ENCODE assay signal across 9 cellular contexts in the genomic region with DNA sequence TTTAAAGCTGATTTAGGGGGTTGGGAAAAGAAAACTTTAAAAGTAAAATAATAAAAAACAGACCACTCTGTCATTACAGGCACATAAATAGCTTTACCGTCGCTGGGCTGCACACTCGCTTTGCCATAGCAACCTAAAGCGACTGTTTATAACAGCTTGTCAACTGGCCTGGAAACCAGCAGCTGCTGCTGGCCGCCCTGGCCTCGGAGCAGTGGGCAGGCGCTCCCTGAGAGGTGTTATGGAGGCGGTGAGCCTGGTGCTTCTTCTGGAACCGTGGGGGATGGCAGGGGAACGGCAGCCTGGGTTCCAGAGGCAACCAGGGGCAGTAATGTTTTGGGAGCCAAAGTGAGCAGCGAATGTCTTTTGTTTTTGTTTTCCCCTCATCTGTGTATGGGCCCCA. TPM values are rescaled to one million over a fixed set of nuclear protein-coding genes. Genes with fewer than 3 reads are reported as not detected.
DNase-seq lines count a peak whose midpoint lies in the region; ATAC-seq, FAIRE-seq and TF ChIP-seq lines count a peak whose summit lies in the region.
"Had no signal": no experiment of that assay in that cellular context is flagged by ENCODE, and none has a peak within 500 bp of the region (broad histone marks: within the 10 kb centered on the region; RNA-seq: fewer than 3 reads in every experiment).

No MANE protein-coding gene starts in this region.

- POLR2A ChIA-PET in AG04450 (lab: Yijun Ruan, JAX), result interaction anchor here (0.6 to 1.6 kb wide), 5 partner anchors 18 to 46 kb away, joined by 3 to 11 read pairs (median 5); a partner anchor contains a TSS
- POLR2A ChIA-PET in endothelial cell of umbilical vein (lab: Charles Lee), result interaction anchor here (0.7 to 1.6 kb wide), 4 partner anchors 8 to 44 kb away, joined by 3 to 4 read pairs (median 3); no protein-coding TSS in a partner anchor
- POLR2A ChIA-PET in naive thymus-derived CD8-positive, alpha-beta T cell (lab: Charles Lee), result interaction anchor here (0.6 to 3.8 kb wide), 8 partner anchors 10 to 1924 kb away, joined by 3 to 50 read pairs (median 4); a partner anchor contains a TSS

- peak overlapping the region; percentile 47 for H3K9ac ChIP-seq in endothelial cell of umbilical vein (replicated peaks; ENCODE audit: extremely low read depth, insufficient read depth, low read length)

- H3K79me2 ChIP-seq in endothelial cell of umbilical vein (ENCODE audit: control insufficient read depth, insufficient read depth, low read length), result peaks cover 5% of the 10 kb centered on the region

- H3K27me3 Mint-ChIP-seq in naive thymus-derived CD8-positive, alpha-beta T cell, result no peaks in the 10 kb centered on the region

- dilution Hi-C loops in endothelial cell of umbilical vein (cut with MboI; ENCODE audit: extremely low pct_ligation_motif_present, low sequenced_read_pairs), result no loop called here

- CTCF ChIA-PET in AG04450 (lab: Charles Lee), result interaction anchor here (0.6 kb wide), 1 partner anchor 159 kb away, joined by 3 read pairs; no protein-coding TSS in a partner anchor
- CTCF ChIA-PET in endothelial cell of umbilical vein (lab: Charles Lee), result interaction anchor here (0.6 to 4.3 kb wide), 5 partner anchors 29 to 168 kb away, joined by 3 to 36 read pairs (median 3); no protein-coding TSS in a partner anchor

- intact Hi-C loops in endothelial cell of umbilical vein (cut with micrococcal nuclease), result loop anchor here (2.0 kb wide), 1 partner anchor 22 kb away; no protein-coding TSS in a partner anchor

- H3K4me2 ChIP-seq in endothelial cell of umbilical vein (ENCODE audit: insufficient read depth, low read length), result no peak overlapping the region

- peaks cover 0 to 4% (median 0%) of the 10 kb centered on the region in 3 donors for H3K36me3 Mint-ChIP-seq in naive thymus-derived CD8-positive, alpha-beta T cell

- TF ChIP-seq CTCF in AG04450 (IDR thresholded peaks at IDR 0.05; ENCODE audit: low read depth, low read length), result no peak
- TF ChIP-seq CTCF in endothelial cell of umbilical vein (IDR thresholded peaks at IDR 0.05; ENCODE audit: extremely low read depth in 1 of 2, insufficient read depth in 1 of 2, low read depth in 1 of 2, low read length in 2 of 2), result no peak

- H3K4me1 ChIP-seq in endothelial cell of umbilical vein (ENCODE audit: control insufficient read depth, extremely low read depth, insufficient read depth, low read length), result peaks cover 41% of the 10 kb centered on the region

- peak overlapping the region; percentile 57 to 96 (median 89) for H3K27ac Mint-ChIP-seq in naive thymus-derived CD8-positive, alpha-beta T cell

- FAIRE-seq in endothelial cell of umbilical vein (lab: Jason Lieb, UNC) (peak; percentile 38), urothelium cell line (lab: Jason Lieb, UNC) (no peak)

- no peak for ATAC-seq in naive thymus-derived CD8-positive, alpha-beta T cell

- H3K4me3 Mint-ChIP-seq in naive thymus-derived CD8-positive, alpha-beta T cell, result peak overlapping the region in 5 of 10 donors; percentile 43 to 71 (median 56)

- no peak overlapping the region for H2AFZ ChIP-seq in endothelial cell of umbilical vein (ENCODE audit: low read depth, low read length)

- no peaks in the 10 kb centered on the region for H3K9me3 Mint-ChIP-seq in naive thymus-derived CD8-positive, alpha-beta T cell

- no peaks in the 10 kb centered on the region for H4K20me1 ChIP-seq in endothelial cell of umbilical vein (replicated peaks; ENCODE audit: control insufficient read depth, extremely low read depth, insufficient read depth, low read length)

- DNase-seq in AG04450 (ENCODE audit: low read depth, low spot score) (peak; percentile 67), NCI-H2227 treated with DMSO at 0.1 percent for 48 hours (lab: John Stamatoyannopoulos, UW) (peak; percentile 49), endothelial cell of umbilical vein (ENCODE audit: low read depth, low spot score) (peak; percentile 84), H4 (ENCODE audit: low spot score) (no peak), urothelium cell line (ENCODE audit: low spot score) (no peak), NCI-H146 (lab: John Stamatoyannopoulos, UW) (no peak), NCI-H187 treated with DMSO at 0.1 percent for 48 hours (lab: John Stamatoyannopoulos, UW) (no peak)
- DNase-seq in naive thymus-derived CD8-positive, alpha-beta T cell, result no peak
- DNase-seq: stimulated activated CD4-positive, alpha-beta T cell treated with anti-CD3 and anti-CD28 coated beads, Interleukin-15, amount 100 ng/mL, for 24 hours had no signal

- H3K36me3 ChIP-seq in endothelial cell of umbilical vein (ENCODE audit: control insufficient read depth in 2 of 2, extremely low read depth in 1 of 2, insufficient read depth in 2 of 2, low read length in 2 of 2), result no peaks in the 10 kb centered on the region

- no peak for TF ChIP-seq POLR2A in endothelial cell of umbilical vein (IDR thresholded peaks at IDR 0.05; ENCODE audit: low read depth, low read length)

- peak overlapping the region; percentile 90 for H3K27ac ChIP-seq in AG04450 (ENCODE audit: low read depth, low read length)
- H3K27ac ChIP-seq in endothelial cell of umbilical vein (ENCODE audit: insufficient read depth, low read depth, low read length), result peak overlapping the region; percentile 88

- H3K4me3 ChIP-seq in AG04450 (ENCODE audit: low read depth, low read length) (no peak overlapping the region; the same call in 1 of the 2 replicates), endothelial cell of umbilical vein (replicated peaks in 1 of 3; ENCODE audit: insufficient read depth in 1 of 3, low read depth in 1 of 3, low read length in 3 of 3) (no peak overlapping the region)

- H3K4me1 Mint-ChIP-seq in naive thymus-derived CD8-positive, alpha-beta T cell, result peaks cover 37 to 80% (median 71%) of the 10 kb centered on the region in 4 donors

- H3K9me3 ChIP-seq in AG04450 (ENCODE audit: control insufficient read depth, insufficient read depth, low read length), result no peaks in the 10 kb centered on the region
- no peaks in the 10 kb centered on the region for H3K9me3 ChIP-seq in endothelial cell of umbilical vein (replicated peaks; ENCODE audit: control insufficient read depth, insufficient read depth, low read length)

- no TSS peak for BruUV-seq in endothelial cell of umbilical vein (replicated peaks; lab: Mats Ljungman, UMichigan)

- H3K9me1 ChIP-seq in endothelial cell of umbilical vein (replicated peaks; ENCODE audit: control insufficient read depth, extremely low read depth, insufficient read depth, low read length), result no peaks in the 10 kb centered on the region

- H3K27me3 ChIP-seq in AG04450 (ENCODE audit: control insufficient read depth, insufficient read depth, low read length) (no peaks in the 10 kb centered on the region), endothelial cell of umbilical vein (ENCODE audit: control insufficient read depth in 2 of 2, insufficient read depth in 2 of 2, low read length in 2 of 2) (no peaks in the 10 kb centered on the region)

TF ChIP-seq in endothelial cell of umbilical vein, 7 proteins besides CTCF, POLR2A, EP300 and RAD21:
- no peak for TF ChIP-seq EZH2 (IDR thresholded peaks at IDR 0.05; ENCODE audit: borderline replicate concordance, low read depth, low read length, severe bottlenecking)

RNA-seq across cellular contexts. Expression of a gene that starts 45.7 kb away (rescaled TPM):
- polyA plus RNA-seq in AG04450 (2011; rRNA removed) (168 and 204 TPM in 2 replicates), endothelial cell of umbilical vein (31.2 and 31.7 TPM in 2 replicates)
- polyA minus RNA-seq in AG04450 (2011; rRNA and poly(A)+ RNA removed), result 319 and 332 TPM in 2 replicates
- total RNA-seq in endothelial cell of umbilical vein, result 45.7 and 59.7 TPM in 2 replicates
- 25.8 and 28.6 TPM in 2 replicates for polyA plus RNA-seq in endothelial cell of umbilical vein (2011; cell fraction: cytosol; rRNA removed)
- polyA plus RNA-seq in endothelial cell of umbilical vein (2011; cell fraction: nucleus; rRNA removed), result 61.2 and 68.7 TPM in 2 replicates
- polyA plus RNA-seq in endothelial cell of umbilical vein (2012), result 42.2 and 49.4 TPM in 2 replicates
- polyA minus RNA-seq in endothelial cell of umbilical vein, result 134 and 153 TPM in 2 replicates
- polyA minus RNA-seq in endothelial cell of umbilical vein (2011; cell fraction: cytosol; rRNA and poly(A)+ RNA removed), result 57.6 TPM
- polyA minus RNA-seq in endothelial cell of umbilical vein (2011; cell fraction: nucleus; rRNA and poly(A)+ RNA removed), result 51.0 and 79.7 TPM in 2 replicates
- total RNA-seq in naive thymus-derived CD8-positive, alpha-beta T cell, result 10 to 100 TPM; 46.8 to 49.5 TPM
- polyA plus RNA-seq in naive thymus-derived CD8-positive, alpha-beta T cell, result 10 to 100 TPM in 1 of 3 donors, 1 to 10 TPM in 2; 4.3 to 17.4 (median 5.3) TPM
- total RNA-seq in H4 (2014; rRNA removed; shearing (Covaris generic)), result 11.8 and 17.6 TPM in 2 replicates

Comparison
In these comparisons a context has a peak if more than half of its experiments do, and no peak if none do; other contexts are left out.
1. DNase-seq: peak in AG04450 (single experiment), NCI-H2227 treated with DMSO at 0.1 percent for 48 hours (single experiment) and endothelial cell of umbilical vein (single experiment); none in naive thymus-derived CD8-positive, alpha-beta T cell (0 of 10), H4 (single experiment), urothelium cell line (single experiment), NCI-H146 (single experiment) and NCI-H187 treated with DMSO at 0.1 percent for 48 hours (single experiment).